ENCODE assay signal across 25 cellular contexts in genomic region chr21:31752352-31752751, GRCh38. TPM values are rescaled to one million over a fixed set of nuclear protein-coding genes. Genes with fewer than 3 reads are reported as not detected.
DNase-seq lines count a peak whose midpoint lies in the region; ATAC-seq, FAIRE-seq and TF ChIP-seq lines count a peak whose summit lies in the region.
"Had no signal": no experiment of that assay in that cellular context is flagged by ENCODE, and none has a peak within 500 bp of the region (broad histone marks: within the 10 kb centered on the region; RNA-seq: fewer than 3 reads in every experiment).

No MANE protein-coding gene starts in this region.

- no peak overlapping the region for H3K56ac ChIP-seq in mesendoderm (ENCODE audit: low read length)

- no peak overlapping the region for H3K27ac ChIP-seq in mesendoderm (ENCODE audit: low read depth, low read length)
- H3K27ac ChIP-seq: gastrocnemius medialis had no signal

- no peak for FAIRE-seq in H54 (lab: Jason Lieb, UNC)
- peak; percentile 88 for FAIRE-seq in bronchial epithelial cell (lab: Jason Lieb, UNC)
- FAIRE-seq: GM19239 had no signal

- no peak overlapping the region for H3K4me3 ChIP-seq in bronchial epithelial cell (ENCODE audit: low read depth, low read length)
- H3K4me3 ChIP-seq in mesendoderm (ENCODE audit: low read length): no peak overlapping the region
- H3K4me3 ChIP-seq: gastrocnemius medialis had no signal

- H3K79me1 ChIP-seq in mesendoderm (ENCODE audit: low read length): no peaks in the 10 kb centered on the region

- no peak overlapping the region for H2AK5ac ChIP-seq in mesendoderm (ENCODE audit: low read length)

- no peak overlapping the region for H4K8ac ChIP-seq in mesendoderm (ENCODE audit: low read depth, low read length)

- H3K4me1 ChIP-seq in mesendoderm (ENCODE audit: control insufficient read depth, low read depth, low read length): no peaks in the 10 kb centered on the region
- H3K4me1 ChIP-seq: gastrocnemius medialis had no signal

- H2BK5ac ChIP-seq in mesendoderm (ENCODE audit: low read length): no peak overlapping the region

- no peak for TF ChIP-seq POLR2A in H54 (IDR thresholded peaks at IDR 0.05; ENCODE audit: low read depth, low read length)

- no peak overlapping the region for H4K5ac ChIP-seq in mesendoderm (ENCODE audit: low read length)

- H3K18ac ChIP-seq in mesendoderm (ENCODE audit: low read length): no peak overlapping the region

- no peaks in the 10 kb centered on the region for H3K27me3 ChIP-seq in bronchial epithelial cell (ENCODE audit: control insufficient read depth, insufficient read depth, low read length)
- no peaks in the 10 kb centered on the region for H3K27me3 ChIP-seq in mesendoderm (ENCODE audit: insufficient read depth, low read length, poor library complexity)
- H3K27me3 ChIP-seq: gastrocnemius medialis had no signal

- H2BK15ac ChIP-seq in mesendoderm (replicated peaks; ENCODE audit: low read depth): no peak overlapping the region

- H3K36me3 ChIP-seq in bronchial epithelial cell (ENCODE audit: control insufficient read depth, insufficient read depth, low read length) (no peaks in the 10 kb centered on the region), mesendoderm (ENCODE audit: control insufficient read depth, insufficient read depth, low read length) (no peaks in the 10 kb centered on the region)
- H3K36me3 ChIP-seq: gastrocnemius medialis had no signal

- no peak for TF ChIP-seq CTCF in bronchial epithelial cell (IDR thresholded peaks at IDR 0.05; ENCODE audit: insufficient read depth, low read length, severe bottlenecking)

- WGBS in mesendoderm (ENCODE audit: extremely low coverage, insufficient coverage, low lambda C conversion rate): no CpG with 5 or more reads among the region's 4 CpGs

- H3K4ac ChIP-seq in mesendoderm (ENCODE audit: low read depth, low read length): no peak overlapping the region

- no peak overlapping the region for H3K23ac ChIP-seq in mesendoderm (ENCODE audit: low read length)

- ATAC-seq in HG03565 (IDR thresholded peaks at IDR 0.05; ENCODE audit: unreplicated experiment): no peak
- ATAC-seq: activated CD8-positive, alpha-beta T cell treated with anti-CD3 and anti-CD28 coated beads, Interleukin-2, amount 10 ng/mL, durations not matched to agents 7 days and 5 days; gastrocnemius medialis; left colon had no signal

- no peak overlapping the region for H3K4me2 ChIP-seq in mesendoderm (ENCODE audit: low read length)

- no peak overlapping the region for H2BK120ac ChIP-seq in mesendoderm (ENCODE audit: low read depth, low read length)

- no peaks in the 10 kb centered on the region for H3K79me2 ChIP-seq in mesendoderm (ENCODE audit: control insufficient read depth, insufficient read depth, low read length)

- peak; percentile 33 for DNase-seq in H54 (ENCODE audit: insufficient read length, low spot score)
- peak; percentile 37 for DNase-seq in MV-4-11 (lab: John Stamatoyannopoulos, UW)
- DNase-seq in bronchial epithelial cell (ENCODE audit: low read depth): peak; percentile 91
- DNase-seq in kidney tubule cell (ENCODE audit: low spot score): peak; percentile 60
- no peak for DNase-seq in cortex of kidney (lab: John Stamatoyannopoulos, UW)
- no peak for DNase-seq in A172 (ENCODE audit: low spot score)
- no peak for DNase-seq in mesendoderm
- DNase-seq: activated CD4-positive, CD25-positive, alpha-beta regulatory T cell; activated CD8-positive, alpha-beta T cell treated with anti-CD3 and anti-CD28 coated beads, Interleukin-2, amount 10 ng/mL, durations not matched to agents 7 days and 5 days; activated naive CD4-positive, alpha-beta T cell treated with Interleukin-2 at 50 U/mL for 16 hours; activated T-cell treated with anti-CD3 and anti-CD28 coated beads, Interleukin-2, amount 50 U/mL, for 24 hours; aorta; COR-L47; gastrocnemius medialis; left colon; midbrain; NCI-H1092 treated with DMSO at 0.1 percent for 48 hours; NCI-H2081 treated with DMSO at 0.1 percent for 48 hours; nephron progenitor cell; posterior cingulate gyrus; SIG-M5; stimulated activated CD4-positive, alpha-beta T cell treated with anti-CD3 and anti-CD28 coated beads, Interleukin-2, amount 100 ng/mL, for 24 hours; T-helper 2 cell had no signal

- no peak overlapping the region for H3K9ac ChIP-seq in mesendoderm (ENCODE audit: low read length)

RNA-seq across cellular contexts. Expression of gene SCAF4, which starts 20.4 kb away (rescaled TPM):
- 2.9 and 5.0 TPM in 2 replicates for total RNA-seq in bronchial epithelial cell
- total RNA-seq in A172 (2014; rRNA removed; shearing (Covaris generic)): 3.9 and 5.7 TPM in 2 replicates
- 40.1 TPM for polyA plus RNA-seq in mesendoderm (2013, experiment 1 of 2)
- 39.8 TPM for polyA plus RNA-seq in mesendoderm (2013, experiment 2 of 2)

Comparison
In these comparisons a context has a peak if more than half of its experiments do, and no peak if none do; other contexts are left out.
1. DNase-seq: peak in H54 (single experiment), MV-4-11 (single experiment), bronchial epithelial cell (single experiment) and kidney tubule cell (single experiment); none in cortex of kidney (single experiment), A172 (single experiment) and mesendoderm (single experiment).